Comparison of ENCODE assay signal across 1 cellular context in genomic region chr10:124898493-124898892, GRCh38.
TF ChIP-seq lines count a peak whose summit lies in the region.

No MANE protein-coding gene starts in this region.

TF ChIP-seq in HCT116, 20 proteins besides CTCF, POLR2A, EP300 and RAD21 (continued from another document):
- TF ChIP-seq CEBPB (IDR thresholded peaks at IDR 0.05; ENCODE audit: low read depth) (no peak), TCF7L2 (IDR thresholded peaks at IDR 0.05; ENCODE audit: borderline replicate concordance, extremely low read depth, insufficient read depth, insufficient read length) (no peak), ZNF274 (IDR thresholded peaks at IDR 0.05; ENCODE audit: low read depth, low read length) (no peak), JUND (IDR thresholded peaks at IDR 0.05) (no peak), SP1 (IDR thresholded peaks at IDR 0.05; ENCODE audit: low read depth) (no peak), YY1 (IDR thresholded peaks at IDR 0.05; ENCODE audit: extremely low read depth, insufficient replicate concordance, low read depth, low read length) (no peak), EZH2 (IDR thresholded peaks at IDR 0.05) (no peak)
